In genomic region chr3:117439812-117440211, GRCh38 we compare ENCODE assay signal across 9 cellular contexts.
A peak's percentile ranks its signal among the peaks of the same experiment; 100 is the strongest.
DNase-seq lines count a peak whose midpoint lies in the region; TF ChIP-seq lines count a peak whose summit lies in the region.
"Had no signal": no experiment of that assay in that cellular context is flagged by ENCODE, and none has a peak within 500 bp of the region (broad histone marks: within the 10 kb centered on the region; RNA-seq: fewer than 3 reads in every experiment).

No MANE protein-coding gene starts in this region.

- H3K27ac Mint-ChIP-seq in brain (peak overlapping the region in 4 of 5 experiments; percentile 27 to 80 (median 66)), neural progenitor cell (no peak overlapping the region)

- H3K4me1 Mint-ChIP-seq in brain = peaks cover 49% of the 10 kb centered on the region
- H3K4me1 Mint-ChIP-seq in neural progenitor cell = no peaks in the 10 kb centered on the region

- TF ChIP-seq CTCF in brain (conservative IDR thresholded peaks at IDR 0.05) (peak; percentile 46 to 66), neural progenitor cell (IDR thresholded peaks at IDR 0.05) (peak; percentile 72), MM.1S (IDR thresholded peaks at IDR 0.05; ENCODE audit: low read length) (no peak)

- H3K36me3 Mint-ChIP-seq in brain (no peaks in the 10 kb centered on the region), neural progenitor cell (no peaks in the 10 kb centered on the region)

- no peak overlapping the region for H3K27ac ChIP-seq in neural progenitor cell
- H3K27ac ChIP-seq in MM.1S (ENCODE audit: low read length) = no peak overlapping the region
- H3K27ac ChIP-seq: SJSA1 had no signal

- H3K27me3 Mint-ChIP-seq in brain = no peaks in the 10 kb centered on the region
- no peaks in the 10 kb centered on the region for H3K27me3 Mint-ChIP-seq in neural progenitor cell (ENCODE audit: insufficient read depth, low read depth)

- H3F3A ChIP-seq in neural progenitor cell (ENCODE audit: low read depth) (no peaks in the 10 kb centered on the region), MM.1S (ENCODE audit: insufficient read depth, low read length) (no peaks in the 10 kb centered on the region)

- H3K27me3 ChIP-seq in neural progenitor cell (no peaks in the 10 kb centered on the region), MM.1S (replicated peaks; ENCODE audit: insufficient read depth, low read length) (no peaks in the 10 kb centered on the region)
- H3K27me3 ChIP-seq: SJSA1 had no signal

- no peak overlapping the region for H3K4me3 ChIP-seq in neural progenitor cell
- no peak overlapping the region for H3K4me3 ChIP-seq in MM.1S (ENCODE audit: low read length)
- H3K4me3 ChIP-seq: SJSA1 had no signal

- H3K36me3 ChIP-seq in neural progenitor cell (no peaks in the 10 kb centered on the region), MM.1S (replicated peaks; ENCODE audit: insufficient read depth, low read length) (no peaks in the 10 kb centered on the region)
- H3K36me3 ChIP-seq: SJSA1 had no signal

- H3K79me2 ChIP-seq in neural progenitor cell (ENCODE audit: low read depth) (no peaks in the 10 kb centered on the region), MM.1S (ENCODE audit: low read length) (no peaks in the 10 kb centered on the region)

- no peak overlapping the region for H2AFZ ChIP-seq in neural progenitor cell (replicated peaks)
- no peak overlapping the region for H2AFZ ChIP-seq in MM.1S (ENCODE audit: low read length)

- H3K4me2 ChIP-seq in neural progenitor cell = no peak overlapping the region
- H3K4me2 ChIP-seq in MM.1S (ENCODE audit: low read depth, low read length) = no peak overlapping the region

- no peaks in the 10 kb centered on the region for H3K9me3 Mint-ChIP-seq in brain
- H3K9me3 Mint-ChIP-seq in neural progenitor cell = no peaks in the 10 kb centered on the region

- H3K4me1 ChIP-seq in neural progenitor cell (peaks cover 9% of the 10 kb centered on the region), MM.1S (ENCODE audit: low read length) (no peaks in the 10 kb centered on the region)
- H3K4me1 ChIP-seq: SJSA1 had no signal

- H3K9me3 ChIP-seq in neural progenitor cell (ENCODE audit: low read depth) = no peaks in the 10 kb centered on the region
- no peaks in the 10 kb centered on the region for H3K9me3 ChIP-seq in MM.1S (replicated peaks; ENCODE audit: insufficient read depth, low read length)
- H3K9me3 ChIP-seq: SJSA1 had no signal

- no peaks in the 10 kb centered on the region for H3K9me2 ChIP-seq in MM.1S (replicated peaks; ENCODE audit: insufficient read depth, low read length)

- H4K20me1 ChIP-seq in neural progenitor cell (ENCODE audit: low read depth) = no peaks in the 10 kb centered on the region
- no peaks in the 10 kb centered on the region for H4K20me1 ChIP-seq in MM.1S (ENCODE audit: insufficient read depth, low read length)

- DNase-seq in EL (peak; percentile 31), NCI-H2029 treated with DMSO at 0.1 percent for 48 hours (lab: John Stamatoyannopoulos, UW) (peak; percentile 35), neural progenitor cell (ENCODE audit: low spot score) (peak; percentile 60), MM.1S (no peak), NCI-H2227 treated with DMSO at 0.1 percent for 48 hours (lab: John Stamatoyannopoulos, UW) (no peak)
- no peak for DNase-seq in activated CD8-positive, alpha-beta memory T cell treated with anti-CD3 and anti-CD28 coated beads, Interleukin-2, amount 50 U/mL, for 4 hours
- DNase-seq in effector CD8-positive, alpha-beta T cell (lab: John Stamatoyannopoulos, UW) = no peak

- H3K9ac ChIP-seq in neural progenitor cell = no peak overlapping the region
- H3K9ac ChIP-seq in MM.1S (ENCODE audit: low read length) = no peak overlapping the region

- peak overlapping the region in 2 of 5 experiments; percentile 4 to 42 for H3K4me3 Mint-ChIP-seq in brain
- no peak overlapping the region for H3K4me3 Mint-ChIP-seq in neural progenitor cell

Comparison
In these comparisons a context has a peak if more than half of its experiments do, and no peak if none do; other contexts are left out.
1. DNase-seq: peak in EL (single experiment), NCI-H2029 treated with DMSO at 0.1 percent for 48 hours (single experiment) and neural progenitor cell (single experiment); none in activated CD8-positive, alpha-beta memory T cell treated with anti-CD3 and anti-CD28 coated beads, Interleukin-2, amount 50 U/mL, for 4 hours (single experiment), effector CD8-positive, alpha-beta T cell (single experiment), MM.1S (single experiment) and NCI-H2227 treated with DMSO at 0.1 percent for 48 hours (single experiment).